5 cellular contexts compared by ENCODE assay signal in genomic region chrX:135802687-135803086, GRCh38. TPM values are rescaled to one million over a fixed set of nuclear protein-coding genes. Genes with fewer than 3 reads are reported as not detected.
"Had no signal": no experiment of that assay in that cellular context is flagged by ENCODE, and none has a peak within 500 bp of the region (broad histone marks: within the 10 kb centered on the region; RNA-seq: fewer than 3 reads in every experiment).

Gene CT45A6, minus strand, starts transcription at chrX:135802787. Its CDS starts 3,794 bp downstream, at chrX:135798993.

RNA-seq across cellular contexts. Expression of gene CT45A6, which starts in this region (rescaled TPM):
- total RNA-seq: HepG2, HT-29, HT1080, IMR-90, K562 had no signal
